In genomic region chr20:3576363-3576762, GRCh38 we compare ENCODE assay signal across 36 cellular contexts.
"Had no signal": no experiment of that assay in that cellular context is flagged by ENCODE, and none has a peak within 500 bp of the region (broad histone marks: within the 10 kb centered on the region; RNA-seq: fewer than 3 reads in every experiment).

No MANE protein-coding gene starts in this region.

- H3K9me3 ChIP-seq: adrenal gland, body of pancreas, breast epithelium had no signal

- H3K4me1 Mint-ChIP-seq: activated B cell treated with CpG ODN at 0.5 μM for 24 hours; activated T-helper 17 cell treated with anti-CD3 and anti-CD28 coated beads, Interleukin-2, amount 50 U/mL, for 72 hours had no signal

- H3K4me3 ChIP-seq: adrenal gland, body of pancreas, breast epithelium had no signal

- DNase-seq: activated B cell treated with CpG ODN at 0.5 μM for 24 hours; activated CD4-positive, alpha-beta memory T cell treated with anti-CD3 and anti-CD28 coated beads for 36 hours; activated CD4-positive, alpha-beta T cell treated with anti-CD3 and anti-CD28 coated beads for 48 hours; activated CD4-positive, alpha-beta T cell treated with anti-CD3 and anti-CD28 coated beads, Interleukin-2, amount 50 U/mL, for 1 hour; activated CD4-positive, alpha-beta T cell treated with anti-CD3 and anti-CD28 coated beads, Interleukin-2, amount 50 U/mL, for 4 hours; activated CD4-positive, CD25-positive, alpha-beta regulatory T cell treated with anti-CD3 and anti-CD28 coated beads, Interleukin-2, amount 50 U/mL, for 72 hours; activated CD8-positive, alpha-beta memory T cell treated with anti-CD3 and anti-CD28 coated beads, Interleukin-2, amount 50 U/mL, for 4 hours; activated CD8-positive, alpha-beta T cell treated with anti-CD3 and anti-CD28 coated beads for 36 hours; activated effector memory CD4-positive, alpha-beta T cell treated with anti-CD3 and anti-CD28 coated beads, Interleukin-2, amount 50 U/mL, for 16 hours; activated gamma-delta T cell treated with Interleukin-2 at 50 U/mL for 16 hours; activated naive CD4-positive, alpha-beta T cell; activated naive CD4-positive, alpha-beta T cell treated with anti-CD3 and anti-CD28 coated beads for 36 hours; activated naive CD4-positive, alpha-beta T cell treated with anti-CD3 and anti-CD28 coated beads, Interleukin-2, amount 50 U/mL, for 16 hours; activated naive CD8-positive, alpha-beta T cell treated with anti-CD3 and anti-CD28 coated beads for 36 hours; activated T-cell treated with anti-CD3 and anti-CD28 coated beads for 4 hours; activated T-cell treated with anti-CD3 and anti-CD28 coated beads, Interleukin-2, amount 50 U/mL, for 1 hour; activated T-cell treated with anti-CD3 and anti-CD28 coated beads, Interleukin-2, amount 50 U/mL, for 4 hours; activated T-cell treated with anti-CD3 and anti-CD28 coated beads, Interleukin-2, amount 50 U/mL, for 72 hours; amniotic stem cell; aorta; body of pancreas; brain microvascular endothelial cell; central memory CD4-positive, alpha-beta T cell; T-helper 1 cell; T-helper 2 cell; T-helper 9 cell had no signal

- H3K4me3 Mint-ChIP-seq: activated B cell treated with CpG ODN at 0.5 μM for 24 hours; activated CD4-positive, alpha-beta memory T cell treated with anti-CD3 and anti-CD28 coated beads for 36 hours; activated CD8-positive, alpha-beta T cell treated with anti-CD3 and anti-CD28 coated beads for 36 hours; activated naive CD4-positive, alpha-beta T cell treated with anti-CD3 and anti-CD28 coated beads for 36 hours; activated naive CD8-positive, alpha-beta T cell treated with anti-CD3 and anti-CD28 coated beads for 36 hours; activated T-cell treated with anti-CD3 and anti-CD28 coated beads, Interleukin-2, amount 50 U/mL, for 4 hours; activated T-cell treated with anti-CD3 and anti-CD28 coated beads, Interleukin-2, amount 50 U/mL, for 72 hours; activated T-helper 1 cell treated with anti-CD3 and anti-CD28 coated beads, Interleukin-12 subunit alpha, Interleukin-12 subunit beta, Interleukin-2, Interleukin-4 antibody, amounts not matched to agents 30 ng/mL and 10 ng/mL and 1 ng/mL, durations not matched to agents 14 hours and 24 hours and 36 hours; activated T-helper 17 cell treated with anti-CD3 and anti-CD28 coated beads, Interleukin-2, amount 50 U/mL, for 72 hours; T-helper 1 cell treated with Interleukin-12 subunit alpha and Interleukin-12 subunit beta and Interleukin-4 antibody, amounts not matched to agents 30 μg/mL and 1 μg/mL, for 36 hours; T-helper 2 cell treated with Interferon-gamma antibody and Interleukin-4, amounts not matched to agents 5 μg/mL and 100 μg/mL, for 36 hours had no signal

- FAIRE-seq: astrocyte, TTC549 had no signal

- H3K27me3 Mint-ChIP-seq: activated B cell treated with CpG ODN at 0.5 μM for 24 hours; activated CD4-positive, alpha-beta memory T cell treated with anti-CD3 and anti-CD28 coated beads for 36 hours; activated CD8-positive, alpha-beta T cell treated with anti-CD3 and anti-CD28 coated beads for 36 hours; activated naive CD8-positive, alpha-beta T cell treated with anti-CD3 and anti-CD28 coated beads for 36 hours; activated T-helper 17 cell treated with anti-CD3 and anti-CD28 coated beads, Interleukin-2, amount 50 U/mL, for 72 hours had no signal

- H3K36me3 Mint-ChIP-seq: activated naive CD4-positive, alpha-beta T cell treated with anti-CD3 and anti-CD28 coated beads, Interleukin-2, amount 50 U/mL, for 72 hours had no signal

- H3K4me1 ChIP-seq: body of pancreas, breast epithelium had no signal

- H3K27ac ChIP-seq: body of pancreas, brain microvascular endothelial cell, breast epithelium, VCaP had no signal

- ATAC-seq: activated CD8-positive, alpha-beta T cell treated with anti-CD3 and anti-CD28 coated beads for 36 hours; activated naive CD4-positive, alpha-beta T cell treated with anti-CD3 and anti-CD28 coated beads, Interleukin-2, amount 50 U/mL, for 72 hours; activated T-cell treated with anti-CD3 and anti-CD28 coated beads, Interleukin-2, amount 50 U/mL, for 4 hours; activated T-cell treated with anti-CD3 and anti-CD28 coated beads, Interleukin-2, amount 50 U/mL, for 72 hours; activated T-helper 17 cell treated with anti-CD3 and anti-CD28 coated beads, Interleukin-2, amount 50 U/mL, for 72 hours; body of pancreas had no signal

- H3K9me3 Mint-ChIP-seq: activated B cell treated with CpG ODN at 0.5 μM for 24 hours; activated CD4-positive, alpha-beta memory T cell treated with anti-CD3 and anti-CD28 coated beads for 36 hours; activated CD8-positive, alpha-beta T cell treated with anti-CD3 and anti-CD28 coated beads for 36 hours; activated naive CD4-positive, alpha-beta T cell treated with anti-CD3 and anti-CD28 coated beads for 36 hours; activated naive CD4-positive, alpha-beta T cell treated with anti-CD3 and anti-CD28 coated beads, Interleukin-2, amount 50 U/mL, for 72 hours; activated naive CD8-positive, alpha-beta T cell treated with anti-CD3 and anti-CD28 coated beads for 36 hours; activated T-cell treated with anti-CD3 and anti-CD28 coated beads, Interleukin-2, amount 50 U/mL, for 4 hours; activated T-cell treated with anti-CD3 and anti-CD28 coated beads, Interleukin-2, amount 50 U/mL, for 72 hours; activated T-helper 1 cell treated with anti-CD3 and anti-CD28 coated beads, Interleukin-12 subunit alpha, Interleukin-12 subunit beta, Interleukin-2, Interleukin-4 antibody, amounts not matched to agents 30 ng/mL and 10 ng/mL and 1 ng/mL, durations not matched to agents 14 hours and 24 hours and 36 hours; activated T-helper 17 cell treated with anti-CD3 and anti-CD28 coated beads, Interleukin-2, amount 50 U/mL, for 72 hours; T-helper 1 cell treated with Interleukin-12 subunit alpha and Interleukin-12 subunit beta and Interleukin-4 antibody, amounts not matched to agents 30 μg/mL and 1 μg/mL, for 36 hours; T-helper 2 cell treated with Interferon-gamma antibody and Interleukin-4, amounts not matched to agents 5 μg/mL and 100 μg/mL, for 36 hours had no signal

- H3K27ac Mint-ChIP-seq: activated B cell treated with CpG ODN at 0.5 μM for 24 hours; activated CD4-positive, alpha-beta memory T cell treated with anti-CD3 and anti-CD28 coated beads for 36 hours; activated CD8-positive, alpha-beta T cell treated with anti-CD3 and anti-CD28 coated beads for 36 hours; activated naive CD4-positive, alpha-beta T cell treated with anti-CD3 and anti-CD28 coated beads for 36 hours; activated naive CD4-positive, alpha-beta T cell treated with anti-CD3 and anti-CD28 coated beads, Interleukin-2, amount 50 U/mL, for 72 hours; activated naive CD8-positive, alpha-beta T cell treated with anti-CD3 and anti-CD28 coated beads for 36 hours; activated T-cell treated with anti-CD3 and anti-CD28 coated beads, Interleukin-2, amount 50 U/mL, for 72 hours; activated T-helper 1 cell treated with anti-CD3 and anti-CD28 coated beads, Interleukin-12 subunit alpha, Interleukin-12 subunit beta, Interleukin-2, Interleukin-4 antibody, amounts not matched to agents 30 ng/mL and 10 ng/mL and 1 ng/mL, durations not matched to agents 14 hours and 24 hours and 36 hours; T-helper 1 cell treated with Interleukin-12 subunit alpha and Interleukin-12 subunit beta and Interleukin-4 antibody, amounts not matched to agents 30 μg/mL and 1 μg/mL, for 36 hours; T-helper 2 cell treated with Interferon-gamma antibody and Interleukin-4, amounts not matched to agents 5 μg/mL and 100 μg/mL, for 36 hours had no signal
